Comparison of ENCODE assay signal across 8 cellular contexts in the genomic region with DNA sequence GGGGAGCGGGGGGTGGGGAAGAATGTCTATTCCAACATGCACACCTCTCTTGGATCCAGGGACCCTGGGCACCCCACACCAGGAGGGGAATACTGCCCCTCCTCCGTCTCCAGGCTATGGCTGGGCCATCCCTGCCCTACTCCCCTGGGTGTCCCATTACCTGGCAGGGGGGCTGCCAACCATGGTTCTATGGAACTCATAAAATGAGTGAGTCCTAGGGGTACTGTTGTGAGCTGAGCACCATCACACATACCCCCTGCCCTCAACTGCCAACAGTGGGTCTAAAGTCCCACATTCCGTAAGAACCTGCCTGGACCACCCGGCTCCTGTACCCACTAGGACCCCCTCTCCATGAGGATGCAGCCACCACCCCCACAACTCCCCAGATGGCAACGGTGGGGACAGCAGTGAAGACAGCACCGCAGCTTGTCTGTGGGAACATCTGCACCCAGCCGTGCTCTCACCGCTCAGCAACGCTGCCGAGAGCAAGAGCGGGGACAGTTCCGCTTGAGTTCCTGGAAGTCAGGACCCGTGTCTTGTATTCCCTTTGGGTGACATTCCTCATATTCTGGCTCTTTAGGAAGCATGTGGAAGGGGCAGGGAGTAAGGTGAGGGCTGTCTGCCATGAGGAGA. TPM values are rescaled to one million over a fixed set of nuclear protein-coding genes. Genes with fewer than 3 reads are reported as not detected.
DNase-seq lines count a peak whose midpoint lies in the region; ATAC-seq and TF ChIP-seq lines count a peak whose summit lies in the region.
"Had no signal": no experiment of that assay in that cellular context is flagged by ENCODE, and none has a peak within 500 bp of the region (broad histone marks: within the 10 kb centered on the region; RNA-seq: fewer than 3 reads in every experiment).

No MANE protein-coding gene starts in this region.

- TSS peak; percentile 64 for BruUV-seq in HCT116 (replicated peaks; lab: Mats Ljungman, UMichigan)

- no peak for TF ChIP-seq RAD21 in HCT116 (IDR thresholded peaks at IDR 0.05; ENCODE audit: low read depth)

- peaks cover 52% of the 10 kb centered on the region for H3K4me1 Mint-ChIP-seq in stimulated activated effector memory CD8-positive, alpha-beta T cell treated with anti-CD3 and anti-CD28 coated beads, Interleukin-12 subunit alpha, Interleukin-12 subunit beta, amount 100 ng/mL, for 72 hours

- H3K27me3 ChIP-seq in HCT116 (ENCODE audit: insufficient read depth, low read length): no peaks in the 10 kb centered on the region
- H3K27me3 ChIP-seq in SJSA1 (replicated peaks): no peaks in the 10 kb centered on the region
- H3K27me3 ChIP-seq in foreskin keratinocyte: no peaks in the 10 kb centered on the region

- RAD21 ChIA-PET in HCT116 (lab: Charles Lee; ENCODE audit: low non-redundant PET in 1 of 2, low total read pairs in 2 of 2, uncharacterized antibody in 2 of 2, unreplicated experiment in 2 of 2): no interaction called here

- no peaks in the 10 kb centered on the region for H3K9me2 ChIP-seq in HCT116 (ENCODE audit: insufficient read depth)

- ATAC-seq in HCT116 (peak; percentile 5), foreskin keratinocyte (no peak)
- no peak for ATAC-seq in stimulated activated effector memory CD8-positive, alpha-beta T cell treated with anti-CD3 and anti-CD28 coated beads, Interleukin-12 subunit alpha, Interleukin-12 subunit beta, amount 100 ng/mL, for 72 hours

- intact Hi-C loops in HCT116 (cut with micrococcal nuclease): no loop called here

- H3K9me3 ChIP-seq in HCT116 (ENCODE audit: control insufficient read depth in 1 of 2, insufficient read depth in 1 of 2, low read depth in 1 of 2, low read length in 2 of 2) (no peaks in the 10 kb centered on the region), SJSA1 (replicated peaks) (no peaks in the 10 kb centered on the region)

- DNase-seq in HCT116 (ENCODE audit: low read depth, low spot score) (no peak), SJSA1 (ENCODE audit: low read depth in 1 of 2, low spot score in 2 of 2) (no peak), foreskin keratinocyte (no peak), globus pallidus (ENCODE audit: low spot score) (no peak), ACHN (no peak), HuH-7 (ENCODE audit: low spot score) (no peak)
- DNase-seq in stimulated activated effector memory CD8-positive, alpha-beta T cell treated with anti-CD3 and anti-CD28 coated beads, Interleukin-12 subunit alpha, Interleukin-12 subunit beta, amount 100 ng/mL, for 72 hours (ENCODE audit: low spot score in 2 of 2): no peak
- DNase-seq: NCI-H1417 had no signal

- no peak for TF ChIP-seq POLR2A in HCT116 (IDR thresholded peaks at IDR 0.05; ENCODE audit: borderline replicate concordance, extremely low read depth, insufficient read depth, insufficient read length)

- H3K9me3 Mint-ChIP-seq in stimulated activated effector memory CD8-positive, alpha-beta T cell treated with anti-CD3 and anti-CD28 coated beads, Interleukin-12 subunit alpha, Interleukin-12 subunit beta, amount 100 ng/mL, for 72 hours: no peaks in the 10 kb centered on the region

- CTCF ChIA-PET in HCT116 (lab: Charles Lee): interaction anchor here (1.0 to 1.4 kb wide), 2 partner anchors 108 to 132 kb away, joined by 3 to 6 read pairs; no protein-coding TSS in a partner anchor

- H3K4me2 ChIP-seq in HCT116 (ENCODE audit: low read length): peak overlapping the region; percentile 94

- H3K9ac ChIP-seq in HCT116 (ENCODE audit: low read length): peak overlapping the region; percentile 89

- no peak overlapping the region for H2AFZ ChIP-seq in HCT116 (ENCODE audit: low read depth, low read length, poor library complexity, severe bottlenecking)

- H3K36me3 Mint-ChIP-seq in stimulated activated effector memory CD8-positive, alpha-beta T cell treated with anti-CD3 and anti-CD28 coated beads, Interleukin-12 subunit alpha, Interleukin-12 subunit beta, amount 100 ng/mL, for 72 hours: peaks cover 70% of the 10 kb centered on the region

- H3K36me3 ChIP-seq in HCT116 (ENCODE audit: control insufficient read depth in 1 of 2, insufficient read depth in 2 of 2, low read length in 2 of 2) (no peaks in the 10 kb centered on the region; a peak in 1 of 4 replicates), SJSA1 (peaks cover 46% of the 10 kb centered on the region)

- H3K27ac ChIP-seq in HCT116 (ENCODE audit: low read depth, low read length) (peak overlapping the region; percentile 92), SJSA1 (peak overlapping the region; percentile 67), foreskin keratinocyte (peak overlapping the region; percentile 96)

- peak overlapping the region; percentile 92 for H3K27ac Mint-ChIP-seq in stimulated activated effector memory CD8-positive, alpha-beta T cell treated with anti-CD3 and anti-CD28 coated beads, Interleukin-12 subunit alpha, Interleukin-12 subunit beta, amount 100 ng/mL, for 72 hours

- no peaks in the 10 kb centered on the region for H4K20me1 ChIP-seq in HCT116 (ENCODE audit: insufficient read depth)

- peak overlapping the region; percentile 58 for H3K4me3 Mint-ChIP-seq in stimulated activated effector memory CD8-positive, alpha-beta T cell treated with anti-CD3 and anti-CD28 coated beads, Interleukin-12 subunit alpha, Interleukin-12 subunit beta, amount 100 ng/mL, for 72 hours

- no peaks in the 10 kb centered on the region for H3K79me2 ChIP-seq in HCT116 (ENCODE audit: insufficient read depth, low read length)

- TF ChIP-seq CTCF in HCT116 (IDR thresholded peaks at IDR 0.05 in 2 of 3, conservative IDR thresholded peaks at IDR 0.05 in 1 of 3; ENCODE audit: borderline replicate concordance in 1 of 3, insufficient read depth in 1 of 3, low read depth in 2 of 3, low read length in 2 of 3) (no peak), foreskin keratinocyte (conservative IDR thresholded peaks at IDR 0.05) (no peak)

- peaks cover 31 to 57% of the 10 kb centered on the region in 2 experiments for H3K4me1 ChIP-seq in HCT116 (ENCODE audit: control insufficient read depth in 1 of 2, insufficient read depth in 2 of 2, low read length in 2 of 2)
- peaks cover 46% of the 10 kb centered on the region for H3K4me1 ChIP-seq in SJSA1 (replicated peaks)
- peaks cover 8% of the 10 kb centered on the region for H3K4me1 ChIP-seq in foreskin keratinocyte

- POLR2A ChIA-PET in HCT116 (lab: Charles Lee): interaction anchor here (0.7 kb wide), 1 partner anchor 42 kb away, joined by 3 read pairs; a partner anchor contains a TSS

- H3K4me3 ChIP-seq in HCT116 (replicated peaks in 1 of 2; ENCODE audit: low read depth in 1 of 2, low read length in 2 of 2) (peak overlapping the region in 1 of 2 experiments; percentile 54; a peak in 2 of 4 replicates), SJSA1 (no peak overlapping the region)

- in situ Hi-C loops in ACHN (cut with HindIII; ENCODE audit: low pct_ligation_motif_present, low pct_unique_long_range_greater_than_20kb, low sequenced_read_pairs): no loop called here

TF ChIP-seq in HCT116, 20 proteins besides CTCF, POLR2A, EP300 and RAD21 (continues in another document):
- TF ChIP-seq, protein P1, sequence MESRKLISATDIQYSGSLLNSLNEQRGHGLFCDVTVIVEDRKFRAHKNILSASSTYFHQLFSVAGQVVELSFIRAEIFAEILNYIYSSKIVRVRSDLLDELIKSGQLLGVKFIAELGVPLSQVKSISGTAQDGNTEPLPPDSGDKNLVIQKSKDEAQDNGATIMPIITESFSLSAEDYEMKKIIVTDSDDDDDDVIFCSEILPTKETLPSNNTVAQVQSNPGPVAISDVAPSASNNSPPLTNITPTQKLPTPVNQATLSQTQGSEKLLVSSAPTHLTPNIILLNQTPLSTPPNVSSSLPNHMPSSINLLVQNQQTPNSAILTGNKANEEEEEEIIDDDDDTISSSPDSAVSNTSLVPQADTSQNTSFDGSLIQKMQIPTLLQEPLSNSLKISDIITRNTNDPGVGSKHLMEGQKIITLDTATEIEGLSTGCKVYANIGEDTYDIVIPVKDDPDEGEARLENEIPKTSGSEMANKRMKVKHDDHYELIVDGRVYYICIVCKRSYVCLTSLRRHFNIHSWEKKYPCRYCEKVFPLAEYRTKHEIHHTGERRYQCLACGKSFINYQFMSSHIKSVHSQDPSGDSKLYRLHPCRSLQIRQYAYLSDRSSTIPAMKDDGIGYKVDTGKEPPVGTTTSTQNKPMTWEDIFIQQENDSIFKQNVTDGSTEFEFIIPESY (IDR thresholded peaks at IDR 0.05; ENCODE audit: extremely low read depth, insufficient replicate concordance, low read length): no peak
- no peak for TF ChIP-seq SP1 (IDR thresholded peaks at IDR 0.05; ENCODE audit: low read depth)
- no peak for TF ChIP-seq EGR1 (IDR thresholded peaks at IDR 0.05; ENCODE audit: low read depth)
- TF ChIP-seq ELF1 (IDR thresholded peaks at IDR 0.05; ENCODE audit: borderline replicate concordance, low read depth): no peak
- TF ChIP-seq, protein P2, sequence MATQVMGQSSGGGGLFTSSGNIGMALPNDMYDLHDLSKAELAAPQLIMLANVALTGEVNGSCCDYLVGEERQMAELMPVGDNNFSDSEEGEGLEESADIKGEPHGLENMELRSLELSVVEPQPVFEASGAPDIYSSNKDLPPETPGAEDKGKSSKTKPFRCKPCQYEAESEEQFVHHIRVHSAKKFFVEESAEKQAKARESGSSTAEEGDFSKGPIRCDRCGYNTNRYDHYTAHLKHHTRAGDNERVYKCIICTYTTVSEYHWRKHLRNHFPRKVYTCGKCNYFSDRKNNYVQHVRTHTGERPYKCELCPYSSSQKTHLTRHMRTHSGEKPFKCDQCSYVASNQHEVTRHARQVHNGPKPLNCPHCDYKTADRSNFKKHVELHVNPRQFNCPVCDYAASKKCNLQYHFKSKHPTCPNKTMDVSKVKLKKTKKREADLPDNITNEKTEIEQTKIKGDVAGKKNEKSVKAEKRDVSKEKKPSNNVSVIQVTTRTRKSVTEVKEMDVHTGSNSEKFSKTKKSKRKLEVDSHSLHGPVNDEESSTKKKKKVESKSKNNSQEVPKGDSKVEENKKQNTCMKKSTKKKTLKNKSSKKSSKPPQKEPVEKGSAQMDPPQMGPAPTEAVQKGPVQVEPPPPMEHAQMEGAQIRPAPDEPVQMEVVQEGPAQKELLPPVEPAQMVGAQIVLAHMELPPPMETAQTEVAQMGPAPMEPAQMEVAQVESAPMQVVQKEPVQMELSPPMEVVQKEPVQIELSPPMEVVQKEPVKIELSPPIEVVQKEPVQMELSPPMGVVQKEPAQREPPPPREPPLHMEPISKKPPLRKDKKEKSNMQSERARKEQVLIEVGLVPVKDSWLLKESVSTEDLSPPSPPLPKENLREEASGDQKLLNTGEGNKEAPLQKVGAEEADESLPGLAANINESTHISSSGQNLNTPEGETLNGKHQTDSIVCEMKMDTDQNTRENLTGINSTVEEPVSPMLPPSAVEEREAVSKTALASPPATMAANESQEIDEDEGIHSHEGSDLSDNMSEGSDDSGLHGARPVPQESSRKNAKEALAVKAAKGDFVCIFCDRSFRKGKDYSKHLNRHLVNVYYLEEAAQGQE (IDR thresholded peaks at IDR 0.05; ENCODE audit: low read depth): no peak
- TF ChIP-seq, protein P3, sequence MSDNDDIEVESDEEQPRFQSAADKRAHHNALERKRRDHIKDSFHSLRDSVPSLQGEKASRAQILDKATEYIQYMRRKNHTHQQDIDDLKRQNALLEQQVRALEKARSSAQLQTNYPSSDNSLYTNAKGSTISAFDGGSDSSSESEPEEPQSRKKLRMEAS (IDR thresholded peaks at IDR 0.05): no peak

RNA-seq across cellular contexts. Expression of a gene that starts 41.5 kb away (rescaled TPM):
- total RNA-seq in HCT116 (2021; ENCODE audit: unreplicated experiment): 31.8 TPM
- polyA plus RNA-seq in HCT116 (2012): 39.0 and 41.5 TPM in 2 replicates
- 68.6 and 76.5 TPM in 2 replicates for total RNA-seq in SJSA1 (2014; rRNA removed; shearing (Covaris generic))
- total RNA-seq in foreskin keratinocyte: 30.6 and 30.8 TPM in 2 replicates
- 29.4 and 31.0 TPM in 2 replicates for polyA plus RNA-seq in foreskin keratinocyte
